Comparison of ENCODE assay signal across 36 cellular contexts in genomic region chr7:133445617-133446016, GRCh38.
DNase-seq lines count a peak whose midpoint lies in the region; ATAC-seq, FAIRE-seq and TF ChIP-seq lines count a peak whose summit lies in the region.
"Had no signal": no experiment of that assay in that cellular context is flagged by ENCODE, and none has a peak within 500 bp of the region (broad histone marks: within the 10 kb centered on the region; RNA-seq: fewer than 3 reads in every experiment).

No MANE protein-coding gene starts in this region.

- H3K9me3 ChIP-seq in HepG2 (ENCODE audit: low read length) (no peaks in the 10 kb centered on the region), right lobe of liver (no peaks in the 10 kb centered on the region), HEK293 (ENCODE audit: control insufficient read depth, insufficient read depth, low read depth, low read length) (no peaks in the 10 kb centered on the region), K562 (replicated peaks; ENCODE audit: control insufficient read depth, insufficient read depth, low read depth, low read length) (no peaks in the 10 kb centered on the region)
- H3K9me3 ChIP-seq: A549, BE2C, BLaER1, Caco-2 had no signal

- no peaks in the 10 kb centered on the region; the same call in 1 of the 2 replicates for H3K9me3 Mint-ChIP-seq in WTC11
- no peaks in the 10 kb centered on the region for H3K9me3 Mint-ChIP-seq in GM23338
- H3K9me3 Mint-ChIP-seq in stimulated activated naive B cell treated with anti-CD40 and anti-IgM and Interleukin-4, amounts not matched to agents 10 μg/mL and 1 μg/mL and 100 μg/mL, for 72 hours = no peaks in the 10 kb centered on the region
- H3K9me3 Mint-ChIP-seq: CD4-positive, alpha-beta T cell; CD4-positive, CD25-positive, alpha-beta regulatory T cell; CD8-positive, alpha-beta memory T cell; CD8-positive, alpha-beta T cell had no signal

- no peak overlapping the region for H3K4me2 ChIP-seq in HepG2 (ENCODE audit: low read depth, low read length)
- no peak overlapping the region for H3K4me2 ChIP-seq in K562 (ENCODE audit: insufficient read depth, low read length)
- no peak overlapping the region for H3K4me2 ChIP-seq in GM23338
- H3K4me2 ChIP-seq: A549; BLaER1; BLaER1 treated with 17β-estradiol and CSF1 and Interleukin-3, amounts not matched to agents 10 nM and 100 nM had no signal

- H3K4me3 ChIP-seq in HepG2 (replicated peaks in 1 of 3; ENCODE audit: insufficient read depth in 1 of 3, low read depth in 2 of 3, low read length in 3 of 3) = no peak overlapping the region
- no peak overlapping the region for H3K4me3 ChIP-seq in right lobe of liver
- no peak overlapping the region for H3K4me3 ChIP-seq in HEK293 (ENCODE audit: low read depth, low read length)
- no peak overlapping the region for H3K4me3 ChIP-seq in K562
- no peak overlapping the region for H3K4me3 ChIP-seq in GM23338
- H3K4me3 ChIP-seq: A549; BLaER1; BLaER1 treated with 17β-estradiol and CSF1 and Interleukin-3, amounts not matched to agents 10 nM and 100 nM had no signal

- POLR2A ChIA-PET in HepG2 (lab: Yijun Ruan, JAX) = no interaction called here
- POLR2A ChIA-PET in HEK293 (lab: Yijun Ruan, JAX) = no interaction called here
- POLR2A ChIA-PET in WTC11 (lab: Charles Lee) = no interaction called here
- POLR2A ChIA-PET in K562 (lab: Yijun Ruan, JAX) = interaction anchor here (2.3 kb wide), 1 partner anchor 11 kb away, joined by 11 read pairs; no protein-coding TSS in a partner anchor

- H3K9ac ChIP-seq in HepG2 (ENCODE audit: insufficient read depth, low read depth, low read length) = no peak overlapping the region
- H3K9ac ChIP-seq in K562 (ENCODE audit: insufficient read depth in 1 of 2, low read depth in 2 of 2, low read length in 2 of 2) = no peak overlapping the region
- H3K9ac ChIP-seq: BLaER1; BLaER1 treated with 17β-estradiol and CSF1 and Interleukin-3, amounts not matched to agents 10 nM and 100 nM had no signal

- no peak for TF ChIP-seq CTCF in HepG2 (CRISPR knock-in tag; IDR thresholded peaks at IDR 0.05)
- TF ChIP-seq CTCF in right lobe of liver (IDR thresholded peaks at IDR 0.05) = no peak
- no peak for TF ChIP-seq CTCF in HEK293 (tag by site-specific recombination; IDR thresholded peaks at IDR 0.05)
- no peak for TF ChIP-seq CTCF in WTC11 (IDR thresholded peaks at IDR 0.05)
- TF ChIP-seq CTCF in K562 (IDR thresholded peaks at IDR 0.05 in 2 of 3, conservative IDR thresholded peaks at IDR 0.05 in 1 of 3; ENCODE audit: insufficient read depth in 2 of 3, low read depth in 1 of 3, low read length in 3 of 3) = no peak
- no peak for TF ChIP-seq CTCF in GM23338 (conservative IDR thresholded peaks at IDR 0.05; ENCODE audit: low read depth in 2 of 2)

- H3K27me3 Mint-ChIP-seq in WTC11 (ENCODE audit: low read depth) = no peaks in the 10 kb centered on the region
- H3K27me3 Mint-ChIP-seq in GM23338 (ENCODE audit: insufficient read depth, low read depth, poor library complexity) = peaks cover 3% of the 10 kb centered on the region
- no peaks in the 10 kb centered on the region for H3K27me3 Mint-ChIP-seq in stimulated activated naive B cell treated with anti-CD40 and anti-IgM and Interleukin-4, amounts not matched to agents 10 μg/mL and 1 μg/mL and 100 μg/mL, for 72 hours
- H3K27me3 Mint-ChIP-seq: B cell; CD4-positive, alpha-beta memory T cell; CD4-positive, alpha-beta T cell; CD4-positive, CD25-positive, alpha-beta regulatory T cell; CD8-positive, alpha-beta memory T cell had no signal

- H3K36me3 ChIP-seq in HepG2 (replicated peaks in 1 of 2; ENCODE audit: control insufficient read depth in 1 of 2, insufficient read depth in 2 of 2, low read length in 2 of 2) (no peaks in the 10 kb centered on the region), right lobe of liver (no peaks in the 10 kb centered on the region), HEK293 (ENCODE audit: control insufficient read depth in 2 of 2, insufficient read depth in 1 of 2, low read length in 2 of 2) (no peaks in the 10 kb centered on the region), K562 (ENCODE audit: control insufficient read depth, insufficient read depth, low read length) (no peaks in the 10 kb centered on the region), GM23338 (ENCODE audit: insufficient read depth) (no peaks in the 10 kb centered on the region)
- H3K36me3 ChIP-seq: BE2C had no signal

- intact Hi-C loops in HepG2 (cut with micrococcal nuclease; ENCODE audit: unreplicated experiment) (no loop called here), right lobe of liver (cut with DNase I) (no loop called here), K562 (cut with micrococcal nuclease) (no loop called here)

- no peaks in the 10 kb centered on the region for H3K9me1 ChIP-seq in K562 (ENCODE audit: control insufficient read depth, insufficient read depth, low read length)

- TF ChIP-seq RAD21 in HepG2 (CRISPR knock-in tag; IDR thresholded peaks at IDR 0.05) = no peak
- no peak for TF ChIP-seq RAD21 in K562 (CRISPR knock-in tag; conservative IDR thresholded peaks at IDR 0.05 in 1 of 2, IDR thresholded peaks at IDR 0.05 in 1 of 2)

- H3K4me1 ChIP-seq in HepG2 (ENCODE audit: insufficient read depth, low read length) (no peaks in the 10 kb centered on the region), right lobe of liver (no peaks in the 10 kb centered on the region), HEK293 (ENCODE audit: control insufficient read depth, insufficient read depth, low read length) (no peaks in the 10 kb centered on the region), K562 (replicated peaks in 1 of 2; ENCODE audit: control insufficient read depth in 2 of 2, insufficient read depth in 2 of 2, low read length in 2 of 2) (no peaks in the 10 kb centered on the region; a peak in 1 of 5 replicates), GM23338 (ENCODE audit: insufficient read depth) (peaks cover 9% of the 10 kb centered on the region; the same call in 1 of the 2 replicates)
- H3K4me1 ChIP-seq: A549, BE2C, BLaER1, Caco-2 had no signal

- 94% methylated on average over 6 of the region's 6 CpGs for WGBS in HepG2 (ENCODE audit: low lambda C conversion rate)
- 80% methylated on average over 6 of the region's 6 CpGs for WGBS in right lobe of liver (ENCODE audit: insufficient coverage, low coverage, low lambda C conversion rate, missing lambda C conversion rate)
- 49% methylated on average over 6 of the region's 6 CpGs for WGBS in K562 (ENCODE audit: insufficient coverage, low coverage, missing lambda C conversion rate)

- H3K27ac ChIP-seq in HepG2 (ENCODE audit: extremely low read length, insufficient read depth, low read length) = no peak overlapping the region
- H3K27ac ChIP-seq in right lobe of liver = no peak overlapping the region
- H3K27ac ChIP-seq in HEK293 (ENCODE audit: extremely low read depth, low read depth, low read length) = no peak overlapping the region
- H3K27ac ChIP-seq in K562 (ENCODE audit: extremely low read depth, low read depth, low read length) = no peak overlapping the region
- H3K27ac ChIP-seq in GM23338 (ENCODE audit: low read depth) = no peak overlapping the region
- H3K27ac ChIP-seq: 22Rv1; A549; BLaER1; BLaER1 treated with 17β-estradiol and CSF1 and Interleukin-3, amounts not matched to agents 10 nM and 100 nM; C4-2B had no signal

- H3K27ac Mint-ChIP-seq in WTC11 (no peak overlapping the region), GM23338 (no peak overlapping the region)
- H3K27ac Mint-ChIP-seq in stimulated activated naive B cell treated with anti-CD40 and anti-IgM and Interleukin-4, amounts not matched to agents 10 μg/mL and 1 μg/mL and 100 μg/mL, for 72 hours = no peak overlapping the region
- H3K27ac Mint-ChIP-seq: CD4-positive, alpha-beta memory T cell; CD4-positive, alpha-beta T cell; CD4-positive, CD25-positive, alpha-beta regulatory T cell; CD8-positive, alpha-beta T cell had no signal

- H3F3A ChIP-seq in GM23338 (replicated peaks; ENCODE audit: low read depth) = no peaks in the 10 kb centered on the region

- H3K36me3 Mint-ChIP-seq in WTC11 (no peaks in the 10 kb centered on the region), GM23338 (ENCODE audit: low read depth) (no peaks in the 10 kb centered on the region)
- H3K36me3 Mint-ChIP-seq in stimulated activated naive B cell treated with anti-CD40 and anti-IgM and Interleukin-4, amounts not matched to agents 10 μg/mL and 1 μg/mL and 100 μg/mL, for 72 hours = peaks cover 8 to 17% of the 10 kb centered on the region in 2 donors
- H3K36me3 Mint-ChIP-seq: CD14-positive monocyte had no signal

- BruUV-seq in HepG2 (replicated peaks; lab: Mats Ljungman, UMichigan) (no TSS peak), K562 (replicated peaks; lab: Mats Ljungman, UMichigan) (no TSS peak)

- TF ChIP-seq POLR2A in HepG2 (IDR thresholded peaks at IDR 0.05; ENCODE audit: insufficient read depth in 1 of 2, low read depth in 2 of 2, low read length in 2 of 2) = no peak
- no peak for TF ChIP-seq POLR2A in right lobe of liver (IDR thresholded peaks at IDR 0.05)
- no peak for TF ChIP-seq POLR2A in K562 (conservative IDR thresholded peaks at IDR 0.05)

- FAIRE-seq in HepG2 (lab: Jason Lieb, UNC) = no peak
- FAIRE-seq in K562 (lab: Jason Lieb, UNC) = no peak
- FAIRE-seq: A204.1, A549, D721Med had no signal

- CTCF ChIA-PET in HepG2 (lab: Yijun Ruan, JAX; ENCODE audit: low intra/inter-chr PET ratio, low total read pairs) = no interaction called here
- CTCF ChIA-PET in HEK293 (lab: Yijun Ruan, JAX) = interaction anchor here (1.7 kb wide), 1 partner anchor 11 kb away, joined by 5 read pairs; no protein-coding TSS in a partner anchor
- CTCF ChIA-PET in WTC11 (lab: Charles Lee) = interaction anchor here (0.6 to 0.7 kb wide), 2 partner anchors 12 to 278 kb away, joined by 3 to 4 read pairs; no protein-coding TSS in a partner anchor
- CTCF ChIA-PET in K562 (lab: Yijun Ruan, JAX; ENCODE audit: low intra/inter-chr PET ratio) = no interaction called here

- H3K79me2 ChIP-seq in HepG2 (ENCODE audit: insufficient read depth, low read length) (no peaks in the 10 kb centered on the region), K562 (ENCODE audit: control insufficient read depth, insufficient read depth, low read length) (no peaks in the 10 kb centered on the region), GM23338 (replicated peaks; ENCODE audit: insufficient read depth) (no peaks in the 10 kb centered on the region)

- in situ Hi-C loops in HepG2 (cut with HindIII; ENCODE audit: extremely low pct_ligation_motif_present, low pct_unique_long_range_greater_than_20kb) = loop anchor here (25.0 kb wide), 1 partner anchor 733 kb away; no protein-coding TSS in a partner anchor
- in situ Hi-C loops in K562 (cut with MboI) = no loop called here

- H3K4me3 Mint-ChIP-seq in WTC11 = no peak overlapping the region
- no peak overlapping the region for H3K4me3 Mint-ChIP-seq in GM23338
- H3K4me3 Mint-ChIP-seq in stimulated activated naive B cell treated with anti-CD40 and anti-IgM and Interleukin-4, amounts not matched to agents 10 μg/mL and 1 μg/mL and 100 μg/mL, for 72 hours = no peak overlapping the region
- H3K4me3 Mint-ChIP-seq: B cell; CD14-positive monocyte; CD4-positive, alpha-beta memory T cell; CD4-positive, alpha-beta T cell; CD4-positive, CD25-positive, alpha-beta regulatory T cell; CD8-positive, alpha-beta memory T cell; CD8-positive, alpha-beta T cell had no signal

- DNase-seq in HepG2 (ENCODE audit: low spot score) (no peak), right lobe of liver (no peak), WTC11 (ENCODE audit: low spot score) (no peak), K562 (ENCODE audit: extremely low read depth in 1 of 4, low spot score in 3 of 4) (no peak), GM23338 (ENCODE audit: low spot score) (no peak), C1 segment of cervical spinal cord (lab: John Stamatoyannopoulos, UW) (no peak)
- DNase-seq in stimulated activated naive B cell treated with anti-CD40 and anti-IgM and Interleukin-4, amounts not matched to agents 10 μg/mL and 1 μg/mL and 100 μg/mL, for 72 hours = no peak
- DNase-seq: 8988T; ACHN; AML-193; BE2C; Caco-2; Calu3; CD4-positive, alpha-beta memory T cell; CD4-positive, alpha-beta T cell; CD4-positive, CD25-positive, alpha-beta regulatory T cell; CD8-positive, alpha-beta memory T cell; CD8-positive, alpha-beta T cell; COR-L47; DMS 273 treated with DMSO at 0.1 percent for 48 hours; DMS153; DMS53; DMS79; DMS79 treated with DMSO at 0.1 percent for 48 hours; DND-41; EL had no signal

- no peak for TF ChIP-seq EP300 in HepG2 (IDR thresholded peaks at IDR 0.05; ENCODE audit: low read depth in 2 of 2, low read length in 2 of 2)
- no peak for TF ChIP-seq EP300 in HepG2 (CRISPR knock-in tag; IDR thresholded peaks at IDR 0.05; ENCODE audit: borderline replicate concordance)
- no peak for TF ChIP-seq EP300 in K562 (IDR thresholded peaks at IDR 0.05; ENCODE audit: low read length)

- H3K9me2 ChIP-seq in GM23338 (ENCODE audit: insufficient read depth) = peaks cover 4% of the 10 kb centered on the region; the same call in 1 of the 2 replicates

- H3K27me3 ChIP-seq in HepG2 (ENCODE audit: control insufficient read depth in 1 of 2, insufficient read depth in 2 of 2, low read length in 2 of 2) (no peaks in the 10 kb centered on the region), right lobe of liver (no peaks in the 10 kb centered on the region), K562 (ENCODE audit: control insufficient read depth in 2 of 2, insufficient read depth in 2 of 2, low read length in 2 of 2) (no peaks in the 10 kb centered on the region), GM23338 (ENCODE audit: insufficient read depth) (no peaks in the 10 kb centered on the region)
- H3K27me3 ChIP-seq: BE2C; BLaER1; BLaER1 treated with 17β-estradiol and CSF1 and Interleukin-3, amounts not matched to agents 10 nM and 100 nM had no signal

- H3K4me1 Mint-ChIP-seq in WTC11 = peaks cover 14% of the 10 kb centered on the region
- H3K4me1 Mint-ChIP-seq in GM23338 = peaks cover 20% of the 10 kb centered on the region
- peaks cover 18 to 43% of the 10 kb centered on the region in 2 donors for H3K4me1 Mint-ChIP-seq in stimulated activated naive B cell treated with anti-CD40 and anti-IgM and Interleukin-4, amounts not matched to agents 10 μg/mL and 1 μg/mL and 100 μg/mL, for 72 hours

- ATAC-seq in HepG2 (no peak), right lobe of liver (no peak), WTC11 (no peak), K562 (no peak), GM23338 (no peak)
- ATAC-seq in stimulated activated naive B cell treated with anti-CD40 and anti-IgM and Interleukin-4, amounts not matched to agents 10 μg/mL and 1 μg/mL and 100 μg/mL, for 72 hours (replicated peaks) = no peak
- ATAC-seq: A549; CD8-positive, alpha-beta T cell had no signal

- H2AFZ ChIP-seq in HepG2 (ENCODE audit: low read length) (no peak overlapping the region), K562 (ENCODE audit: low read depth, low read length) (no peak overlapping the region), GM23338 (no peak overlapping the region)

- H4K20me1 ChIP-seq in HepG2 (ENCODE audit: insufficient read depth, low read length) (no peaks in the 10 kb centered on the region), K562 (replicated peaks; ENCODE audit: control insufficient read depth, insufficient read depth, low read length) (no peaks in the 10 kb centered on the region), GM23338 (replicated peaks; ENCODE audit: insufficient read depth) (no peaks in the 10 kb centered on the region)

Comparison
In these comparisons a context has a peak if more than half of its experiments do, and no peak if none do; other contexts are left out.
1. CTCF ChIA-PET loops: an anchor here in HEK293 (1.7 kb wide) and WTC11 (0.6 to 0.7 kb wide); none called in HepG2 and K562.
2. Of the 241 proteins assayed by ChIP-seq in both HepG2 and K562: peak only in HepG2: none; only in K562: none; in both: ZNF121; in neither: 240.